8 cellular contexts compared by ENCODE assay signal in genomic region chr16:68246121-68246520, GRCh38. TPM values are rescaled to one million over a fixed set of nuclear protein-coding genes. Genes with fewer than 3 reads are reported as not detected.
DNase-seq lines count a peak whose midpoint lies in the region; TF ChIP-seq lines count a peak whose summit lies in the region.

No MANE protein-coding gene starts in this region.

- TF ChIP-seq CTCF in AG04449 (IDR thresholded peaks at IDR 0.05; ENCODE audit: insufficient read depth, low read length, missing control alignments) (no peak), cardiac fibroblast (IDR thresholded peaks at IDR 0.05; ENCODE audit: low read depth, low read length) (no peak), testis (IDR thresholded peaks at IDR 0.05) (no peak)

- intact Hi-C loops in testis (cut with DNase I; ENCODE audit: low total_unique reads): no loop called here

- CTCF ChIA-PET in AG04449 (lab: Yijun Ruan, JAX): interaction anchor here (1.2 to 7.2 kb wide), 5 partner anchors 11 to 153 kb away, joined by 3 to 67 read pairs (median 12); partner anchors contain the start of gene SLC7A6

- H3K4me3 ChIP-seq in AG04449 (ENCODE audit: low read depth, low read length) (peak overlapping the region; percentile 99), HUES64 (ENCODE audit: low read length) (peak overlapping the region; percentile 80), cardiac fibroblast (replicated peaks in 1 of 2; ENCODE audit: low read depth in 2 of 2, low read length in 2 of 2) (peak overlapping the region; percentile 98), muscle layer of duodenum (ENCODE audit: low read depth in 1 of 2, low read length in 2 of 2) (peak overlapping the region; percentile 83 to 92), testis (peak overlapping the region in 1 of 2 donors; percentile 74)

- H3K9ac ChIP-seq in HUES64 (ENCODE audit: low read depth, low read length): no peak overlapping the region

- TF ChIP-seq POLR2A in testis (IDR thresholded peaks at IDR 0.05): no peak

- no peak for DNase-seq in AG04449 (ENCODE audit: low read depth, low spot score)
- DNase-seq in cardiac fibroblast (ENCODE audit: low read depth in 2 of 2): no peak
- no peak for DNase-seq in ureter (ENCODE audit: low spot score)
- DNase-seq in NCI-H128 (lab: John Stamatoyannopoulos, UW; ENCODE audit: unreplicated experiment): no peak
- no peak for DNase-seq in DMS153 (lab: John Stamatoyannopoulos, UW)
- DNase-seq in testis: no peak

- H3K27me3 ChIP-seq in HUES64 (ENCODE audit: insufficient read depth, low read length): peaks cover 18% of the 10 kb centered on the region
- H3K27me3 ChIP-seq in muscle layer of duodenum (ENCODE audit: low read depth, low read length): no peaks in the 10 kb centered on the region
- H3K27me3 ChIP-seq in testis: no peaks in the 10 kb centered on the region

- H3K9me3 ChIP-seq in HUES64 (ENCODE audit: insufficient read depth, low read depth, low read length) (no peaks in the 10 kb centered on the region), muscle layer of duodenum (ENCODE audit: control insufficient read depth in 1 of 2, low read length in 2 of 2) (no peaks in the 10 kb centered on the region), testis (no peaks in the 10 kb centered on the region)

- peaks cover 5% of the 10 kb centered on the region; the same call in 1 of the 2 replicates for H3K4me1 ChIP-seq in HUES64 (ENCODE audit: insufficient read depth, low read length)
- peaks cover 15 to 30% of the 10 kb centered on the region in 2 donors for H3K4me1 ChIP-seq in muscle layer of duodenum (ENCODE audit: control insufficient read depth in 1 of 2, insufficient read depth in 2 of 2, low read length in 2 of 2)
- peaks cover 15% of the 10 kb centered on the region for H3K4me1 ChIP-seq in testis

- 91% methylated on average over 7 of the region's 7 CpGs for WGBS in HUES64
- 67% methylated on average over 3 to 7 of the region's 7 CpGs for WGBS in testis, 2 donors

- H3K36me3 ChIP-seq in HUES64 (ENCODE audit: insufficient read depth, low read length) (no peaks in the 10 kb centered on the region), muscle layer of duodenum (ENCODE audit: control insufficient read depth in 1 of 2, insufficient read depth in 2 of 2, low read length in 2 of 2) (peaks cover 4 to 12% of the 10 kb centered on the region in 2 donors), testis (ENCODE audit: low read depth, missing control alignments) (no peaks in the 10 kb centered on the region)

- POLR2A ChIA-PET in AG04449 (lab: Yijun Ruan, JAX): interaction anchor here (3.3 kb wide), 1 partner anchor 19 kb away, joined by 17 read pairs; the partner anchor contains the start of gene SLC7A6

- no peak overlapping the region for H3K27ac ChIP-seq in HUES64 (ENCODE audit: low read depth, low read length)
- no peak overlapping the region for H3K27ac ChIP-seq in muscle layer of duodenum (ENCODE audit: low read length)
- no peak overlapping the region for H3K27ac ChIP-seq in testis

RNA-seq across cellular contexts. Expression of gene PLA2G15, which starts 0.9 kb away (rescaled TPM):
- polyA plus RNA-seq in HUES64 (2013, experiment 1 of 2): 7.3 TPM
- polyA plus RNA-seq in HUES64 (2013, experiment 2 of 2): 9.3 TPM
- total RNA-seq in ureter: 15.9 TPM
- 10 to 100 TPM; 37.2 to 44.7 TPM for total RNA-seq in testis
- 27.3 TPM for polyA plus RNA-seq in testis (ENCODE audit: insufficient read depth, low read depth, low replicate concordance)

RNA-seq across cellular contexts. Expression of gene ESRP2, which starts 10.2 kb away (rescaled TPM):
- 15.4 TPM for polyA plus RNA-seq in HUES64 (2013, experiment 1 of 2)
- polyA plus RNA-seq in HUES64 (2013, experiment 2 of 2): 15.0 TPM
- total RNA-seq in ureter (127 TPM), testis (10 to 100 TPM; 12.8 to 14.6 TPM)
- polyA plus RNA-seq in testis (ENCODE audit: insufficient read depth, low read depth, low replicate concordance): 30.6 TPM

RNA-seq across cellular contexts. Expression of gene SLC7A6, which starts 18.2 kb away (rescaled TPM):
- polyA plus RNA-seq in HUES64 (2013, experiment 1 of 2): 14.1 TPM
- 14.7 TPM for polyA plus RNA-seq in HUES64 (2013, experiment 2 of 2)
- total RNA-seq in ureter: 29.4 TPM
- total RNA-seq in testis: 10 to 100 TPM; 42.2 to 48.6 TPM
- polyA plus RNA-seq in testis (ENCODE audit: insufficient read depth, low read depth, low replicate concordance): 28.6 TPM
